8 cellular contexts compared by ENCODE assay signal in the genomic region with DNA sequence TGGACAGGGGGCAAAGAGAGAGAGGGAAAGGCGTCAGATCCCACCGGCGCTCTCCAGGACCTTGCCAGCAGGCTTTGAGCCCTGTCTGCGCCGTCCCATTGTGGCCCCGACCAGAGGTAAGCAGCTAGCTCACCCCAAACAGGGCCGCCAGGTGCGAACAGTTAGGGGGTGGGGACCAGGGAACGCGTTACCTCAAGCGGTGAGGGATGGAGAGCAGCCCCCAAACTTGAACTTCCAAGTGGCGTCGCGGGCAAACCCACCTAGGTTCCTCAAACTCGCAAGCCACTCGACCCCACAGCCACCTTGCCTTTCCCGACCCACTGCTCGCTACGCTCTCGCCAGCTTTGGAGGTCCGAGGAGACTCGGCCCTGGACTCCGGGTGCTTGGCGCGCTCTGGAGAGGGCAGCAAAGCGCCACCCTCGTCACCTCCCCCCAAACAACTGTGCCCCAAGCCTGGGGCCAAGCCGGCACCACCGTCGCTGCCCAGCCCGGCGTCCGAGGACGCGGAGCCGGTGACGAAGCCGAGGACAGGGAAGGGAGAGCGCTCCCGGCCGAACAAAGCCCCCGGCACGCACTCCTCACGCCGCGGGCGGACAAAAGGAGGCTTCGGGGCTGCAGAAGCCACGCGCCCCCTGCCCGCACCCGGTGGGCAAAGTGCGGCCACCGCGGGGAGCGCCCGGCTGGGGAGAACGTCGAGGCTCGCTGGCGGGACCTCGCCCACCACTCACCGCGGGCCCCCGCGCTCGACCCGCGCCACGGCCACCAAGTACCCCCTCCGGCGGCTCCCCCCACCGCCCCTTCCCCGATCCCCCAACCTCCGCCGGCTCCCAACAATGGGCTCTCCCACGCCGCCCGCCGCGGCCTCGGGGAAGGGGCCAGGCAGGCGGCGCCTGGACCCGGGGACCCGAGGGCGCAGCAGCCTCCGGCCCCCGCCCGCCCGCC. TPM values are rescaled to one million over a fixed set of nuclear protein-coding genes. Genes with fewer than 3 reads are reported as not detected.
DNase-seq lines count a peak whose midpoint lies in the region; ATAC-seq, FAIRE-seq and TF ChIP-seq lines count a peak whose summit lies in the region.

No MANE protein-coding gene starts in this region.

- peaks cover 0 to 28% (median 18%) of the 10 kb centered on the region in 9 donors for H3K36me3 ChIP-seq in heart left ventricle
- H3K36me3 ChIP-seq in psoas muscle (ENCODE audit: insufficient read depth in 1 of 2, low read depth in 1 of 2) = peaks cover 0 to 8% of the 10 kb centered on the region in 2 donors

- peak overlapping the region; percentile 71 to 98 (median 88) for H3K4me3 ChIP-seq in heart left ventricle
- H3K4me3 ChIP-seq in psoas muscle = peak overlapping the region; percentile 91

- TF ChIP-seq POLR2A in heart left ventricle (IDR thresholded peaks at IDR 0.05) = no peak

- H3K4me1 ChIP-seq in heart left ventricle (peaks cover 4 to 68% (median 45%) of the 10 kb centered on the region in 12 donors), psoas muscle (peaks cover 64% of the 10 kb centered on the region)

- H3K4me1 Mint-ChIP-seq in activated T-cell treated with anti-CD3 and anti-CD28 coated beads, Interleukin-2, amount 50 U/mL, for 4 hours (ENCODE audit: low read depth) = peaks cover 69% of the 10 kb centered on the region

- no peak for ATAC-seq in activated T-cell treated with anti-CD3 and anti-CD28 coated beads, Interleukin-2, amount 50 U/mL, for 4 hours
- ATAC-seq in heart left ventricle = peak in 3 of 4 donors; percentile 3 to 27 (median 8)
- ATAC-seq in psoas muscle = peak in 3 of 4 donors; percentile 5 to 28 (median 16)
- ATAC-seq in GM21381 (IDR thresholded peaks at IDR 0.05; ENCODE audit: unreplicated experiment) = no peak
- no peak for ATAC-seq in GM21390 (IDR thresholded peaks at IDR 0.05; ENCODE audit: unreplicated experiment)

- H3K27me3 ChIP-seq in heart left ventricle = no peaks in the 10 kb centered on the region
- no peaks in the 10 kb centered on the region for H3K27me3 ChIP-seq in psoas muscle (ENCODE audit: insufficient read depth in 3 of 3, low read length in 2 of 3)

- TF ChIP-seq CTCF in heart left ventricle (IDR thresholded peaks at IDR 0.05) (peak in 3 of 12 donors; percentile 6 to 21 (median 15)), psoas muscle (IDR thresholded peaks at IDR 0.05) (no peak)

- FAIRE-seq in GM19239 (lab: Jason Lieb, UNC) = no peak

- DNase-seq in COLO668 (lab: John Stamatoyannopoulos, UW; ENCODE audit: unreplicated experiment) (peak; percentile 71), HK-2 (ENCODE audit: unreplicated experiment) (peak; percentile 31), heart left ventricle (peak in 4 of 5 donors; percentile 42 to 69 (median 49)), psoas muscle (peak; percentile 31 to 67), GM19239 (ENCODE audit: insufficient read length, low spot score) (no peak)
- no peak for DNase-seq in activated T-cell treated with anti-CD3 and anti-CD28 coated beads, Interleukin-2, amount 50 U/mL, for 4 hours

- H3K9me3 Mint-ChIP-seq in activated T-cell treated with anti-CD3 and anti-CD28 coated beads, Interleukin-2, amount 50 U/mL, for 4 hours = no peaks in the 10 kb centered on the region

- peak overlapping the region in 11 of 12 donors; percentile 39 to 96 (median 81) for H3K27ac ChIP-seq in heart left ventricle
- peak overlapping the region; percentile 89 for H3K27ac ChIP-seq in psoas muscle

- WGBS in heart left ventricle, 4 donors = 3 to 8% (median 5%) methylated on average over 52 to 91 of the region's 91 CpGs
- 6 to 8% (median 7%) methylated on average over 64 to 88 of the region's 91 CpGs for WGBS in psoas muscle, 3 donors

- H3K4me3 Mint-ChIP-seq in activated T-cell treated with anti-CD3 and anti-CD28 coated beads, Interleukin-2, amount 50 U/mL, for 4 hours = peak overlapping the region; percentile 80

- H3K9me3 ChIP-seq in heart left ventricle (no peaks in the 10 kb centered on the region), psoas muscle (no peaks in the 10 kb centered on the region)

- peaks cover 26% of the 10 kb centered on the region for H3K36me3 Mint-ChIP-seq in activated T-cell treated with anti-CD3 and anti-CD28 coated beads, Interleukin-2, amount 50 U/mL, for 4 hours (ENCODE audit: insufficient read depth)

- intact Hi-C loops in heart left ventricle (cut with DNase I) (loop anchor here (2.0 to 10.0 kb wide), 17 partner anchors 43 to 353 kb away; a partner anchor contains a TSS), psoas muscle (cut with DNase I) (loop anchor here (2.0 to 5.0 kb wide), 6 partner anchors 73 to 283 kb away; a partner anchor contains a TSS)

- no peaks in the 10 kb centered on the region for H3K27me3 Mint-ChIP-seq in activated T-cell treated with anti-CD3 and anti-CD28 coated beads, Interleukin-2, amount 50 U/mL, for 4 hours (ENCODE audit: low read depth)

RNA-seq across cellular contexts. Expression of a gene that starts 1.0 kb away (rescaled TPM):
- 10 to 100 TPM; 36.2 to 39.1 (median 37.5) TPM for total RNA-seq in activated T-cell treated with anti-CD3 and anti-CD28 coated beads, Interleukin-2, amount 50 U/mL, for 4 hours
- total RNA-seq in heart left ventricle = 10 to 100 TPM; 20.8 to 61.8 (median 48.3) TPM
- polyA plus RNA-seq in heart left ventricle = 10 to 100 TPM; 21.4 to 30.7 TPM
- 10 to 100 TPM; 13.8 to 24.2 (median 22.0) TPM for total RNA-seq in psoas muscle
- 10 to 100 TPM in 2 of 3 donors, 1 to 10 TPM in 1; 7.9 to 22.6 (median 12.5) TPM for polyA plus RNA-seq in psoas muscle

Comparison
In these comparisons a context has a peak if more than half of its experiments do, and no peak if none do; other contexts are left out.
1. DNase-seq: peak in COLO668 (single experiment), HK-2 (single experiment), heart left ventricle (4 of 5) and psoas muscle (2 of 2); none in activated T-cell treated with anti-CD3 and anti-CD28 coated beads, Interleukin-2, amount 50 U/mL, for 4 hours (single experiment) and GM19239 (single experiment).
2. ATAC-seq: peak in heart left ventricle (3 of 4) and psoas muscle (3 of 4); none in activated T-cell treated with anti-CD3 and anti-CD28 coated beads, Interleukin-2, amount 50 U/mL, for 4 hours (0 of 2), GM21381 (single experiment) and GM21390 (single experiment).